ENCODE assay signal across 10 cellular contexts in genomic region chr10:24826022-24826421, GRCh38.
DNase-seq lines count a peak whose midpoint lies in the region; ATAC-seq and TF ChIP-seq lines count a peak whose summit lies in the region.
"Had no signal": no experiment of that assay in that cellular context is flagged by ENCODE, and none has a peak within 500 bp of the region (broad histone marks: within the 10 kb centered on the region; RNA-seq: fewer than 3 reads in every experiment).

No MANE protein-coding gene starts in this region.

- ATAC-seq in T-cell (replicated peaks in 1 of 4) (peak; percentile 35 to 82 (median 77)), HG02973 (IDR thresholded peaks at IDR 0.05; ENCODE audit: unreplicated experiment) (no peak), GM21447 (IDR thresholded peaks at IDR 0.05; ENCODE audit: unreplicated experiment) (no peak)

- in situ Hi-C loops in ACHN (cut with HindIII; ENCODE audit: low pct_ligation_motif_present, low pct_unique_long_range_greater_than_20kb, low sequenced_read_pairs) = no loop called here

- H3K27ac Mint-ChIP-seq in T-cell = peak overlapping the region; percentile 71

- no peaks in the 10 kb centered on the region for H3K9me3 Mint-ChIP-seq in T-cell

- DNase-seq in ACHN = peak; percentile 11
- DNase-seq in ELR (ENCODE audit: low read depth) = peak; percentile 80
- DNase-seq in T-cell = no peak
- peak; percentile 87 for DNase-seq in fibroblast of the aortic adventitia (ENCODE audit: low read depth)
- no peak for DNase-seq in NCI-H128 (lab: John Stamatoyannopoulos, UW; ENCODE audit: unreplicated experiment)
- no peak for DNase-seq in SHP77 (lab: John Stamatoyannopoulos, UW)
- DNase-seq: esophagus squamous epithelium, NCI-H1436 treated with DMSO at 0.1 percent for 48 hours had no signal

- no peaks in the 10 kb centered on the region for H3K27me3 Mint-ChIP-seq in T-cell

- CTCF ChIA-PET in T-cell (lab: Charles Lee) = no interaction called here

- peaks cover 42 to 49% (median 45%) of the 10 kb centered on the region in 3 donors for H3K4me1 Mint-ChIP-seq in T-cell

- no peak overlapping the region for H3K4me3 ChIP-seq in fibroblast of the aortic adventitia (ENCODE audit: low read depth, low read length)

- no peaks in the 10 kb centered on the region for H3K36me3 Mint-ChIP-seq in T-cell

- POLR2A ChIA-PET in T-cell (lab: Charles Lee) = no interaction called here

- H3K4me3 Mint-ChIP-seq in T-cell = peak overlapping the region in 2 of 3 donors; percentile 29 to 73

- no peak for TF ChIP-seq CTCF in fibroblast of the aortic adventitia (IDR thresholded peaks at IDR 0.05; ENCODE audit: insufficient read depth, low read length)

Comparison
In these comparisons a context has a peak if more than half of its experiments do, and no peak if none do; other contexts are left out.
1. DNase-seq: peak in ACHN (single experiment), ELR (single experiment) and fibroblast of the aortic adventitia (single experiment); none in T-cell (0 of 34), NCI-H128 (single experiment) and SHP77 (0 of 2).
2. ATAC-seq: peak in T-cell (4 of 4); none in HG02973 (single experiment) and GM21447 (single experiment).